19 cellular contexts compared by ENCODE assay signal in genomic region chr11:48062649-48063048, GRCh38.
DNase-seq lines count a peak whose midpoint lies in the region; ATAC-seq and TF ChIP-seq lines count a peak whose summit lies in the region.
"Had no signal": no experiment of that assay in that cellular context is flagged by ENCODE, and none has a peak within 500 bp of the region (broad histone marks: within the 10 kb centered on the region; RNA-seq: fewer than 3 reads in every experiment).

No MANE protein-coding gene starts in this region.

- H3K9me2 ChIP-seq in HCT116 (ENCODE audit: insufficient read depth): no peaks in the 10 kb centered on the region

- H2AFZ ChIP-seq in HCT116 (ENCODE audit: low read depth, low read length, poor library complexity, severe bottlenecking): no peak overlapping the region
- H2AFZ ChIP-seq in osteoblast (ENCODE audit: low read length): no peak overlapping the region

- no peak overlapping the region for H3K4me3 ChIP-seq in AG04450 (ENCODE audit: low read depth, low read length)
- no peak overlapping the region for H3K4me3 ChIP-seq in HCT116 (replicated peaks in 1 of 2; ENCODE audit: low read depth in 1 of 2, low read length in 2 of 2)
- H3K4me3 ChIP-seq in osteoblast (ENCODE audit: insufficient read depth, low read length): no peak overlapping the region
- no peak overlapping the region for H3K4me3 ChIP-seq in breast epithelium
- H3K4me3 ChIP-seq: heart right ventricle, right atrium auricular region had no signal

- TF ChIP-seq RAD21 in HCT116 (IDR thresholded peaks at IDR 0.05; ENCODE audit: low read depth): no peak

- no TSS peak for BruUV-seq in HCT116 (replicated peaks; lab: Mats Ljungman, UMichigan)

- H3K4me1 ChIP-seq in HCT116 (ENCODE audit: control insufficient read depth in 1 of 2, insufficient read depth in 2 of 2, low read length in 2 of 2): peaks cover 30 to 42% of the 10 kb centered on the region in 2 experiments
- peaks cover 47% of the 10 kb centered on the region for H3K4me1 ChIP-seq in osteoblast (ENCODE audit: insufficient read depth, low read length)
- H3K4me1 ChIP-seq in breast epithelium: no peaks in the 10 kb centered on the region

- TF ChIP-seq POLR2A in HCT116 (IDR thresholded peaks at IDR 0.05; ENCODE audit: borderline replicate concordance, extremely low read depth, insufficient read depth, insufficient read length): no peak
- TF ChIP-seq POLR2A in breast epithelium (IDR thresholded peaks at IDR 0.05): no peak

- H3K4me3 Mint-ChIP-seq in chondrocyte (ENCODE audit: unreplicated experiment): no peak overlapping the region
- H3K4me3 Mint-ChIP-seq: activated T-cell treated with anti-CD3 and anti-CD28 coated beads, Interleukin-2, amount 50 U/mL, for 4 hours had no signal

- ATAC-seq in HCT116 (no peak), HG02852 (IDR thresholded peaks at IDR 0.05; ENCODE audit: unreplicated experiment) (no peak)
- ATAC-seq: activated T-cell treated with anti-CD3 and anti-CD28 coated beads, Interleukin-2, amount 50 U/mL, for 4 hours had no signal

- no peaks in the 10 kb centered on the region for H3K27me3 ChIP-seq in AG04450 (ENCODE audit: control insufficient read depth, insufficient read depth, low read length)
- H3K27me3 ChIP-seq in HCT116 (ENCODE audit: insufficient read depth, low read length): no peaks in the 10 kb centered on the region
- H3K27me3 ChIP-seq in osteoblast (ENCODE audit: insufficient read depth, low read length): no peaks in the 10 kb centered on the region
- H3K27me3 ChIP-seq in breast epithelium: no peaks in the 10 kb centered on the region
- H3K27me3 ChIP-seq: heart right ventricle, right atrium auricular region had no signal

- CTCF ChIA-PET in AG04450 (lab: Charles Lee) (interaction anchor here (3.6 kb wide), 1 partner anchor 128 kb away, joined by 22 read pairs; no protein-coding TSS in a partner anchor), HCT116 (lab: Charles Lee) (no interaction called here)

- H4K20me1 ChIP-seq in HCT116 (ENCODE audit: insufficient read depth): no peaks in the 10 kb centered on the region
- H4K20me1 ChIP-seq in osteoblast (ENCODE audit: insufficient read depth, low read length): no peaks in the 10 kb centered on the region

- RAD21 ChIA-PET in HCT116 (lab: Charles Lee; ENCODE audit: low non-redundant PET in 1 of 2, low total read pairs in 2 of 2, uncharacterized antibody in 2 of 2, unreplicated experiment in 2 of 2): no interaction called here

- no peaks in the 10 kb centered on the region for H3K27me3 Mint-ChIP-seq in chondrocyte (ENCODE audit: low read depth)

- peaks cover 3% of the 10 kb centered on the region for H3K9me3 Mint-ChIP-seq in chondrocyte (ENCODE audit: low read depth)
- H3K9me3 Mint-ChIP-seq: activated T-cell treated with anti-CD3 and anti-CD28 coated beads, Interleukin-2, amount 50 U/mL, for 4 hours had no signal

- H3K36me3 ChIP-seq in HCT116 (ENCODE audit: control insufficient read depth in 1 of 2, insufficient read depth in 2 of 2, low read length in 2 of 2) (no peaks in the 10 kb centered on the region), osteoblast (ENCODE audit: insufficient read depth, low read length) (no peaks in the 10 kb centered on the region), breast epithelium (no peaks in the 10 kb centered on the region)
- H3K36me3 ChIP-seq: heart right ventricle, right atrium auricular region had no signal

- peaks cover 39% of the 10 kb centered on the region for H3K4me1 Mint-ChIP-seq in chondrocyte (ENCODE audit: low read depth)

- peak overlapping the region; percentile 94 for H3K27ac Mint-ChIP-seq in chondrocyte (ENCODE audit: unreplicated experiment)

- intact Hi-C loops in HCT116 (cut with micrococcal nuclease): no loop called here
- intact Hi-C loops in breast epithelium (cut with DNase I; ENCODE audit: low total_unique reads): no loop called here

- no peak overlapping the region for H3K9ac ChIP-seq in HCT116 (ENCODE audit: low read length)

- no peaks in the 10 kb centered on the region for H3K9me3 ChIP-seq in AG04450 (ENCODE audit: control insufficient read depth, insufficient read depth, low read length)
- no peaks in the 10 kb centered on the region for H3K9me3 ChIP-seq in HCT116 (ENCODE audit: control insufficient read depth in 1 of 2, insufficient read depth in 1 of 2, low read depth in 1 of 2, low read length in 2 of 2)
- H3K9me3 ChIP-seq in osteoblast (ENCODE audit: low read depth, low read length): no peaks in the 10 kb centered on the region
- no peaks in the 10 kb centered on the region for H3K9me3 ChIP-seq in breast epithelium
- H3K9me3 ChIP-seq: heart right ventricle, right atrium auricular region had no signal

- H3K79me2 ChIP-seq in HCT116 (ENCODE audit: insufficient read depth, low read length): no peaks in the 10 kb centered on the region; the same call in 1 of the 2 replicates
- peaks cover 55% of the 10 kb centered on the region for H3K79me2 ChIP-seq in osteoblast (ENCODE audit: insufficient read depth, low read length)

- H3K27ac ChIP-seq in AG04450 (ENCODE audit: low read depth, low read length): peak overlapping the region; percentile 75
- no peak overlapping the region for H3K27ac ChIP-seq in HCT116 (ENCODE audit: low read depth, low read length)
- peak overlapping the region; percentile 98 for H3K27ac ChIP-seq in osteoblast (ENCODE audit: low read depth, low read length)
- peak overlapping the region in 1 of 2 donors; percentile 70 for H3K27ac ChIP-seq in breast epithelium
- no peak overlapping the region for H3K27ac ChIP-seq in substantia nigra (ENCODE audit: low read depth, low read length, poor library complexity, severe bottlenecking)
- H3K27ac ChIP-seq: RWPE1 had no signal

- no peaks in the 10 kb centered on the region for H3K36me3 Mint-ChIP-seq in chondrocyte (ENCODE audit: low read depth)

- POLR2A ChIA-PET in AG04450 (lab: Yijun Ruan, JAX): interaction anchor here (0.6 to 1.5 kb wide), 4 partner anchors 11 to 135 kb away, joined by 6 to 11 read pairs (median 9); no protein-coding TSS in a partner anchor
- POLR2A ChIA-PET in HCT116 (lab: Charles Lee): no interaction called here

- TF ChIP-seq CTCF in AG04450 (IDR thresholded peaks at IDR 0.05; ENCODE audit: low read depth, low read length): no peak
- no peak for TF ChIP-seq CTCF in HCT116 (IDR thresholded peaks at IDR 0.05 in 2 of 3, conservative IDR thresholded peaks at IDR 0.05 in 1 of 3; ENCODE audit: borderline replicate concordance in 1 of 3, insufficient read depth in 1 of 3, low read depth in 2 of 3, low read length in 2 of 3)
- no peak for TF ChIP-seq CTCF in chondrocyte (IDR thresholded peaks at IDR 0.05)
- TF ChIP-seq CTCF in osteoblast (IDR thresholded peaks at IDR 0.05; ENCODE audit: extremely low read depth, low read depth, low read length): no peak
- no peak for TF ChIP-seq CTCF in breast epithelium (IDR thresholded peaks at IDR 0.05)

- DNase-seq in AG04450 (ENCODE audit: low read depth, low spot score) (no peak), HCT116 (ENCODE audit: low read depth, low spot score) (no peak), chondrocyte (ENCODE audit: low spot score) (no peak), osteoblast (ENCODE audit: insufficient read length, low spot score, missing footprints) (peak; percentile 18), NCI-H128 (lab: John Stamatoyannopoulos, UW; ENCODE audit: unreplicated experiment) (no peak), breast epithelium (ENCODE audit: low spot score in 2 of 2) (no peak), substantia nigra (lab: John Stamatoyannopoulos, UW) (no peak)
- DNase-seq: activated CD4-positive, alpha-beta T cell treated with anti-CD3 and anti-CD28 coated beads, Interleukin-2, amount 50 U/mL, for 48 hours; activated T-cell treated with anti-CD3 and anti-CD28 coated beads, Interleukin-2, amount 50 U/mL, for 4 hours; heart right ventricle; islet precursor cell; KG1; NCI-H1092; NCI-H2171 treated with DMSO at 0.1 percent for 48 hours; NCI-H774; SW 1271 had no signal

- H3K4me2 ChIP-seq in HCT116 (ENCODE audit: low read length): peak overlapping the region; percentile 68; the same call in 1 of the 2 replicates
- H3K4me2 ChIP-seq in osteoblast (ENCODE audit: insufficient read depth, low read length): no peak overlapping the region

TF ChIP-seq in HCT116, 20 proteins besides CTCF, POLR2A, EP300 and RAD21 (continues in another document):
- no peak for TF ChIP-seq ELF1 (IDR thresholded peaks at IDR 0.05; ENCODE audit: borderline replicate concordance, low read depth)
- no peak for TF ChIP-seq SRF (IDR thresholded peaks at IDR 0.05; ENCODE audit: low read depth)
- TF ChIP-seq SP1 (IDR thresholded peaks at IDR 0.05; ENCODE audit: low read depth): no peak
- TF ChIP-seq JUND (IDR thresholded peaks at IDR 0.05): no peak
- no peak for TF ChIP-seq ATF3 (IDR thresholded peaks at IDR 0.05)
- TF ChIP-seq ZNF274 (IDR thresholded peaks at IDR 0.05; ENCODE audit: low read depth, low read length): no peak
- TF ChIP-seq EZH2phosphoT487 (IDR thresholded peaks at IDR 0.05; ENCODE audit: borderline replicate concordance): no peak
- no peak for TF ChIP-seq EZH2 (IDR thresholded peaks at IDR 0.05)
- no peak for TF ChIP-seq POLR2AphosphoS5 (IDR thresholded peaks at IDR 0.05; ENCODE audit: low read depth, low read length)
- TF ChIP-seq ZBTB33 (IDR thresholded peaks at IDR 0.05; ENCODE audit: extremely low read depth, insufficient replicate concordance, low read length): no peak
- TF ChIP-seq CEBPB (IDR thresholded peaks at IDR 0.05; ENCODE audit: low read depth): no peak
- no peak for TF ChIP-seq FOSL1 (IDR thresholded peaks at IDR 0.05; ENCODE audit: low read depth)
- no peak for TF ChIP-seq YY1 (IDR thresholded peaks at IDR 0.05; ENCODE audit: extremely low read depth, insufficient replicate concordance, low read depth, low read length)

Comparison
In these comparisons a context has a peak if more than half of its experiments do, and no peak if none do; other contexts are left out.
1. H3K27ac ChIP-seq: peak in AG04450 (single experiment) and osteoblast (single experiment); none in HCT116 (single experiment) and substantia nigra (single experiment).